ENCODE assay signal across 10 cellular contexts in genomic region chr5:140220032-140220697, GRCh38. TPM values are rescaled to one million over a fixed set of nuclear protein-coding genes. Genes with fewer than 3 reads are reported as not detected.
A peak's percentile ranks its signal among the peaks of the same experiment; 100 is the strongest.
DNase-seq lines count a peak whose midpoint lies in the region; ATAC-seq and TF ChIP-seq lines count a peak whose summit lies in the region.
"Had no signal": no experiment of that assay in that cellular context is flagged by ENCODE, and none has a peak within 500 bp of the region (broad histone marks: within the 10 kb centered on the region; RNA-seq: fewer than 3 reads in every experiment).

No MANE protein-coding gene starts in this region.

- ATAC-seq in activated CD8-positive, alpha-beta memory T cell treated with anti-CD3 and anti-CD28 coated beads, Interleukin-2, amount 10 ng/mL, durations not matched to agents 7 days and 5 days, result peak; percentile 42
- ATAC-seq in HG02973 (IDR thresholded peaks at IDR 0.05; ENCODE audit: unreplicated experiment) (peak; percentile 58), body of pancreas (no peak), HG03521 (IDR thresholded peaks at IDR 0.05; ENCODE audit: unreplicated experiment) (no peak)
- ATAC-seq in stimulated activated naive B cell treated with anti-CD40 and anti-IgM and Interleukin-4, amounts not matched to agents 10 μg/mL and 1 μg/mL and 100 μg/mL, for 72 hours (replicated peaks), result peak; percentile 84 to 93

- H3K4me1 Mint-ChIP-seq in activated CD8-positive, alpha-beta memory T cell treated with anti-CD3 and anti-CD28 coated beads, Interleukin-2, amount 10 ng/mL, durations not matched to agents 7 days and 5 days, result peaks cover 25% of the 10 kb centered on the region
- H3K4me1 Mint-ChIP-seq in stimulated activated naive B cell treated with anti-CD40 and anti-IgM and Interleukin-4, amounts not matched to agents 10 μg/mL and 1 μg/mL and 100 μg/mL, for 72 hours, result peaks cover 19 to 25% of the 10 kb centered on the region in 2 donors

- TF ChIP-seq CTCF in body of pancreas (IDR thresholded peaks at IDR 0.05), result no peak

- H3K27ac ChIP-seq in body of pancreas, result peak overlapping the region; percentile 71 to 87 (median 82)
- H3K27ac ChIP-seq in effector memory CD4-positive, alpha-beta T cell (ENCODE audit: insufficient read depth, low read length, poor library complexity, severe bottlenecking), result no peak overlapping the region

- no peaks in the 10 kb centered on the region for H3K9me3 Mint-ChIP-seq in activated CD8-positive, alpha-beta memory T cell treated with anti-CD3 and anti-CD28 coated beads, Interleukin-2, amount 10 ng/mL, durations not matched to agents 7 days and 5 days (ENCODE audit: low read depth)
- H3K9me3 Mint-ChIP-seq in stimulated activated naive B cell treated with anti-CD40 and anti-IgM and Interleukin-4, amounts not matched to agents 10 μg/mL and 1 μg/mL and 100 μg/mL, for 72 hours, result no peaks in the 10 kb centered on the region

- CTCF ChIA-PET in activated CD8-positive, alpha-beta memory T cell treated with anti-CD3 and anti-CD28 coated beads, Interleukin-2, amount 10 ng/mL, durations not matched to agents 7 days and 5 days (lab: Charles Lee), result no interaction called here

- H3K4me3 Mint-ChIP-seq in activated CD8-positive, alpha-beta memory T cell treated with anti-CD3 and anti-CD28 coated beads, Interleukin-2, amount 10 ng/mL, durations not matched to agents 7 days and 5 days, result no peak overlapping the region
- no peak overlapping the region for H3K4me3 Mint-ChIP-seq in stimulated activated naive B cell treated with anti-CD40 and anti-IgM and Interleukin-4, amounts not matched to agents 10 μg/mL and 1 μg/mL and 100 μg/mL, for 72 hours

- intact Hi-C loops in body of pancreas (cut with DNase I), result no loop called here

- no peaks in the 10 kb centered on the region for H3K27me3 Mint-ChIP-seq in activated CD8-positive, alpha-beta memory T cell treated with anti-CD3 and anti-CD28 coated beads, Interleukin-2, amount 10 ng/mL, durations not matched to agents 7 days and 5 days
- H3K27me3 Mint-ChIP-seq in stimulated activated naive B cell treated with anti-CD40 and anti-IgM and Interleukin-4, amounts not matched to agents 10 μg/mL and 1 μg/mL and 100 μg/mL, for 72 hours, result no peaks in the 10 kb centered on the region

- no peaks in the 10 kb centered on the region for H3K9me3 ChIP-seq in body of pancreas
- no peaks in the 10 kb centered on the region for H3K9me3 ChIP-seq in effector memory CD4-positive, alpha-beta T cell (ENCODE audit: control insufficient read depth, low read length)

- H3K36me3 ChIP-seq in body of pancreas (replicated peaks in 1 of 2; ENCODE audit: insufficient read depth in 1 of 2, low read depth in 2 of 2), result no peaks in the 10 kb centered on the region
- no peaks in the 10 kb centered on the region for H3K36me3 ChIP-seq in effector memory CD4-positive, alpha-beta T cell (ENCODE audit: control insufficient read depth, insufficient read depth, low read length)

- peaks cover 89% of the 10 kb centered on the region for H3K4me1 ChIP-seq in body of pancreas
- H3K4me1 ChIP-seq in effector memory CD4-positive, alpha-beta T cell (ENCODE audit: control insufficient read depth, insufficient read depth, low read length, poor library complexity, severe bottlenecking), result no peaks in the 10 kb centered on the region

- H3K36me3 Mint-ChIP-seq in activated CD8-positive, alpha-beta memory T cell treated with anti-CD3 and anti-CD28 coated beads, Interleukin-2, amount 10 ng/mL, durations not matched to agents 7 days and 5 days, result peaks cover 1% of the 10 kb centered on the region
- peaks cover 5 to 11% of the 10 kb centered on the region in 2 donors for H3K36me3 Mint-ChIP-seq in stimulated activated naive B cell treated with anti-CD40 and anti-IgM and Interleukin-4, amounts not matched to agents 10 μg/mL and 1 μg/mL and 100 μg/mL, for 72 hours

- H3K27me3 ChIP-seq in body of pancreas, result no peaks in the 10 kb centered on the region
- H3K27me3 ChIP-seq in effector memory CD4-positive, alpha-beta T cell (replicated peaks; ENCODE audit: control insufficient read depth, insufficient read depth, low read length, poor library complexity, severe bottlenecking), result no peaks in the 10 kb centered on the region

- no peak overlapping the region for H3K4me3 ChIP-seq in body of pancreas
- H3K4me3 ChIP-seq in effector memory CD4-positive, alpha-beta T cell (ENCODE audit: insufficient read depth, low read depth, low read length, poor library complexity, severe bottlenecking), result no peak overlapping the region
- H3K4me3 ChIP-seq: skin epidermis had no signal

- DNase-seq in activated CD8-positive, alpha-beta memory T cell treated with anti-CD3 and anti-CD28 coated beads, Interleukin-2, amount 10 ng/mL, durations not matched to agents 7 days and 5 days, result no peak
- DNase-seq in activated CD8-positive, alpha-beta memory T cell treated with anti-CD3 and anti-CD28 coated beads for 24 hours, result no peak
- no peak for DNase-seq in body of pancreas
- peak; percentile 13 for DNase-seq in stimulated activated naive B cell treated with anti-CD40 and anti-IgM and Interleukin-4, amounts not matched to agents 10 μg/mL and 1 μg/mL and 100 μg/mL, for 72 hours
- DNase-seq in effector memory CD4-positive, alpha-beta T cell, result no peak
- DNase-seq in stimulated activated CD4-positive, alpha-beta T cell treated with anti-CD3 and anti-CD28 coated beads, Interleukin-2, amount 100 ng/mL, for 48 hours, result no peak
- DNase-seq: NCI-H2081 had no signal

- H3K27ac Mint-ChIP-seq in activated CD8-positive, alpha-beta memory T cell treated with anti-CD3 and anti-CD28 coated beads, Interleukin-2, amount 10 ng/mL, durations not matched to agents 7 days and 5 days, result no peak overlapping the region
- peak overlapping the region; percentile 42 for H3K27ac Mint-ChIP-seq in stimulated activated naive B cell treated with anti-CD40 and anti-IgM and Interleukin-4, amounts not matched to agents 10 μg/mL and 1 μg/mL and 100 μg/mL, for 72 hours

- 39 to 51% methylated on average over 3 of the region's 3 CpGs for WGBS in body of pancreas, 2 donors

- no peak for TF ChIP-seq POLR2A in body of pancreas (IDR thresholded peaks at IDR 0.05)

RNA-seq across cellular contexts. Expression of gene CYSTM1, which starts 45.2 kb away (rescaled TPM):
- total RNA-seq in activated CD8-positive, alpha-beta memory T cell treated with anti-CD3 and anti-CD28 coated beads, Interleukin-2, amount 10 ng/mL, durations not matched to agents 7 days and 5 days, result 10 to 100 TPM; 16.8 to 23.0 TPM
- 10 to 100 TPM; 56.8 to 97.2 TPM for total RNA-seq in body of pancreas

Comparison
In these comparisons a context has a peak if more than half of its experiments do, and no peak if none do; other contexts are left out.
1. ATAC-seq: peak in activated CD8-positive, alpha-beta memory T cell treated with anti-CD3 and anti-CD28 coated beads, Interleukin-2, amount 10 ng/mL, durations not matched to agents 7 days and 5 days (single experiment), HG02973 (single experiment) and stimulated activated naive B cell treated with anti-CD40 and anti-IgM and Interleukin-4, amounts not matched to agents 10 μg/mL and 1 μg/mL and 100 μg/mL, for 72 hours (2 of 2); none in body of pancreas (single experiment) and HG03521 (single experiment).